ENCODE assay signal across 10 cellular contexts in genomic region chr1:40399984-40400704, GRCh38. TPM values are rescaled to one million over a fixed set of nuclear protein-coding genes. Genes with fewer than 3 reads are reported as not detected.
DNase-seq lines count a peak whose midpoint lies in the region; ATAC-seq lines count a peak whose summit lies in the region.
"Had no signal": no experiment of that assay in that cellular context is flagged by ENCODE, and none has a peak within 500 bp of the region (broad histone marks: within the 10 kb centered on the region; RNA-seq: fewer than 3 reads in every experiment).

No MANE protein-coding gene starts in this region.

- peak overlapping the region; percentile 58 for H3K4me3 Mint-ChIP-seq in activated CD4-positive, alpha-beta T cell treated with anti-CD3 and anti-CD28 coated beads, Interleukin-2, amount 10 ng/mL, durations not matched to agents 24 days and 14 days
- H3K4me3 Mint-ChIP-seq in activated T-helper 1 cell treated with anti-CD3 and anti-CD28 coated beads, Interleukin-12 subunit alpha, Interleukin-12 subunit beta, Interleukin-2, Interleukin-4 antibody, amounts not matched to agents 30 ng/mL and 10 ng/mL and 1 ng/mL, durations not matched to agents 14 hours and 24 hours and 36 hours, result peak overlapping the region; percentile 37
- H3K4me3 Mint-ChIP-seq in stimulated activated naive B cell treated with anti-CD40 and anti-IgM and Interleukin-4, amounts not matched to agents 10 μg/mL and 1 μg/mL and 100 μg/mL, for 72 hours, result peak overlapping the region; percentile 36 to 61

- no peaks in the 10 kb centered on the region for H3K27me3 Mint-ChIP-seq in activated CD4-positive, alpha-beta T cell treated with anti-CD3 and anti-CD28 coated beads, Interleukin-2, amount 10 ng/mL, durations not matched to agents 24 days and 14 days
- H3K27me3 Mint-ChIP-seq in activated T-helper 1 cell treated with anti-CD3 and anti-CD28 coated beads, Interleukin-12 subunit alpha, Interleukin-12 subunit beta, Interleukin-2, Interleukin-4 antibody, amounts not matched to agents 30 ng/mL and 10 ng/mL and 1 ng/mL, durations not matched to agents 14 hours and 24 hours and 36 hours (ENCODE audit: insufficient read depth), result no peaks in the 10 kb centered on the region
- H3K27me3 Mint-ChIP-seq in stimulated activated naive B cell treated with anti-CD40 and anti-IgM and Interleukin-4, amounts not matched to agents 10 μg/mL and 1 μg/mL and 100 μg/mL, for 72 hours, result no peaks in the 10 kb centered on the region

- H3K9me3 Mint-ChIP-seq in activated CD4-positive, alpha-beta T cell treated with anti-CD3 and anti-CD28 coated beads, Interleukin-2, amount 10 ng/mL, durations not matched to agents 24 days and 14 days, result peaks cover 4% of the 10 kb centered on the region
- no peaks in the 10 kb centered on the region for H3K9me3 Mint-ChIP-seq in activated T-helper 1 cell treated with anti-CD3 and anti-CD28 coated beads, Interleukin-12 subunit alpha, Interleukin-12 subunit beta, Interleukin-2, Interleukin-4 antibody, amounts not matched to agents 30 ng/mL and 10 ng/mL and 1 ng/mL, durations not matched to agents 14 hours and 24 hours and 36 hours
- no peaks in the 10 kb centered on the region for H3K9me3 Mint-ChIP-seq in stimulated activated naive B cell treated with anti-CD40 and anti-IgM and Interleukin-4, amounts not matched to agents 10 μg/mL and 1 μg/mL and 100 μg/mL, for 72 hours

- H3K4me1 Mint-ChIP-seq in activated CD4-positive, alpha-beta T cell treated with anti-CD3 and anti-CD28 coated beads, Interleukin-2, amount 10 ng/mL, durations not matched to agents 24 days and 14 days, result peaks cover 79% of the 10 kb centered on the region
- H3K4me1 Mint-ChIP-seq in activated T-helper 1 cell treated with anti-CD3 and anti-CD28 coated beads, Interleukin-12 subunit alpha, Interleukin-12 subunit beta, Interleukin-2, Interleukin-4 antibody, amounts not matched to agents 30 ng/mL and 10 ng/mL and 1 ng/mL, durations not matched to agents 14 hours and 24 hours and 36 hours (ENCODE audit: low read depth), result peaks cover 94% of the 10 kb centered on the region
- peaks cover 41 to 86% of the 10 kb centered on the region in 2 donors for H3K4me1 Mint-ChIP-seq in stimulated activated naive B cell treated with anti-CD40 and anti-IgM and Interleukin-4, amounts not matched to agents 10 μg/mL and 1 μg/mL and 100 μg/mL, for 72 hours

- DNase-seq in activated CD4-positive, alpha-beta T cell treated with anti-CD3 and anti-CD28 coated beads, Interleukin-2, amount 10 ng/mL, durations not matched to agents 24 days and 14 days, result no peak
- no peak for DNase-seq in activated CD4-positive, alpha-beta T cell treated with anti-CD3 and anti-CD28 coated beads for 48 hours
- no peak for DNase-seq in activated T-helper 1 cell treated with anti-CD3 and anti-CD28 coated beads, Interleukin-12 subunit alpha, Interleukin-12 subunit beta, Interleukin-2, Interleukin-4 antibody, amounts not matched to agents 30 ng/mL and 10 ng/mL and 1 ng/mL, durations not matched to agents 14 hours and 24 hours and 36 hours (ENCODE audit: low spot score)
- DNase-seq in stimulated activated naive B cell treated with anti-CD40 and anti-IgM and Interleukin-4, amounts not matched to agents 10 μg/mL and 1 μg/mL and 100 μg/mL, for 72 hours, result no peak
- DNase-seq in posterior vena cava (ENCODE audit: low spot score) (no peak), COLO668 (lab: John Stamatoyannopoulos, UW; ENCODE audit: unreplicated experiment) (no peak)
- DNase-seq: activated effector memory CD4-positive, alpha-beta T cell treated with anti-CD3 and anti-CD28 coated beads, Interleukin-2, amount 50 U/mL, for 16 hours had no signal

- ATAC-seq in HG02938 (IDR thresholded peaks at IDR 0.05; ENCODE audit: unreplicated experiment) (peak; percentile 63), HG02678 (IDR thresholded peaks at IDR 0.05; ENCODE audit: unreplicated experiment) (no peak)
- peak; percentile 80 to 83 for ATAC-seq in stimulated activated naive B cell treated with anti-CD40 and anti-IgM and Interleukin-4, amounts not matched to agents 10 μg/mL and 1 μg/mL and 100 μg/mL, for 72 hours (replicated peaks)
- ATAC-seq: gastroesophageal sphincter had no signal

- peaks cover 47% of the 10 kb centered on the region for H3K36me3 Mint-ChIP-seq in activated CD4-positive, alpha-beta T cell treated with anti-CD3 and anti-CD28 coated beads, Interleukin-2, amount 10 ng/mL, durations not matched to agents 24 days and 14 days (ENCODE audit: low read depth)
- H3K36me3 Mint-ChIP-seq in activated T-helper 1 cell treated with anti-CD3 and anti-CD28 coated beads, Interleukin-12 subunit alpha, Interleukin-12 subunit beta, Interleukin-2, Interleukin-4 antibody, amounts not matched to agents 30 ng/mL and 10 ng/mL and 1 ng/mL, durations not matched to agents 14 hours and 24 hours and 36 hours (ENCODE audit: low read depth), result peaks cover 36% of the 10 kb centered on the region
- H3K36me3 Mint-ChIP-seq in stimulated activated naive B cell treated with anti-CD40 and anti-IgM and Interleukin-4, amounts not matched to agents 10 μg/mL and 1 μg/mL and 100 μg/mL, for 72 hours, result peaks cover 19 to 28% of the 10 kb centered on the region in 2 donors

- intact Hi-C loops in activated CD4-positive, alpha-beta T cell treated with anti-CD3 and anti-CD28 coated beads, Interleukin-2, amount 10 ng/mL, durations not matched to agents 24 days and 14 days (cut with micrococcal nuclease), result loop anchor here (1.0 to 5.0 kb wide), 4 partner anchors 11 to 138 kb away; partner anchors contain the start of gene ZFP69B
- intact Hi-C loops in activated T-helper 1 cell treated with anti-CD3 and anti-CD28 coated beads, Interleukin-12 subunit alpha, Interleukin-12 subunit beta, Interleukin-2, Interleukin-4 antibody, amounts not matched to agents 30 ng/mL and 10 ng/mL and 1 ng/mL, durations not matched to agents 14 hours and 24 hours and 36 hours (cut with micrococcal nuclease), result loop anchor here (1.0 to 5.0 kb wide), 5 partner anchors 11 to 158 kb away; partner anchors contain the start of gene ZFP69B
- intact Hi-C loops in posterior vena cava (cut with DNase I), result loop anchor here in 1 of 2 donors (5.0 to 10.0 kb wide), 2 partner anchors 55 to 253 kb away; no protein-coding TSS in a partner anchor

- peak overlapping the region; percentile 86 for H3K27ac Mint-ChIP-seq in activated CD4-positive, alpha-beta T cell treated with anti-CD3 and anti-CD28 coated beads, Interleukin-2, amount 10 ng/mL, durations not matched to agents 24 days and 14 days
- peak overlapping the region; percentile 90 for H3K27ac Mint-ChIP-seq in activated T-helper 1 cell treated with anti-CD3 and anti-CD28 coated beads, Interleukin-12 subunit alpha, Interleukin-12 subunit beta, Interleukin-2, Interleukin-4 antibody, amounts not matched to agents 30 ng/mL and 10 ng/mL and 1 ng/mL, durations not matched to agents 14 hours and 24 hours and 36 hours
- H3K27ac Mint-ChIP-seq in stimulated activated naive B cell treated with anti-CD40 and anti-IgM and Interleukin-4, amounts not matched to agents 10 μg/mL and 1 μg/mL and 100 μg/mL, for 72 hours, result peak overlapping the region; percentile 4

RNA-seq across cellular contexts. Expression of gene SMAP2, which starts 26.6 kb away (rescaled TPM):
- 156 and 157 TPM in 2 replicates for total RNA-seq in activated CD4-positive, alpha-beta T cell treated with anti-CD3 and anti-CD28 coated beads, Interleukin-2, amount 10 ng/mL, durations not matched to agents 24 days and 14 days
- total RNA-seq in activated T-helper 1 cell treated with anti-CD3 and anti-CD28 coated beads, Interleukin-12 subunit alpha, Interleukin-12 subunit beta, Interleukin-2, Interleukin-4 antibody, amounts not matched to agents 30 ng/mL and 10 ng/mL and 1 ng/mL, durations not matched to agents 14 hours and 24 hours and 36 hours, result 196 and 201 TPM in 2 replicates
- total RNA-seq in posterior vena cava, result 10 to 100 TPM; 26.0 to 44.8 TPM

RNA-seq across cellular contexts. Expression of gene ZFP69B, which starts 50.1 kb away (rescaled TPM):
- 5.5 and 6.3 TPM in 2 replicates for total RNA-seq in activated CD4-positive, alpha-beta T cell treated with anti-CD3 and anti-CD28 coated beads, Interleukin-2, amount 10 ng/mL, durations not matched to agents 24 days and 14 days
- 5.1 and 5.8 TPM in 2 replicates for total RNA-seq in activated T-helper 1 cell treated with anti-CD3 and anti-CD28 coated beads, Interleukin-12 subunit alpha, Interleukin-12 subunit beta, Interleukin-2, Interleukin-4 antibody, amounts not matched to agents 30 ng/mL and 10 ng/mL and 1 ng/mL, durations not matched to agents 14 hours and 24 hours and 36 hours
- total RNA-seq in posterior vena cava, result 1 to 10 TPM; 1.6 to 2.6 TPM

Comparison
In these comparisons a context has a peak if more than half of its experiments do, and no peak if none do; other contexts are left out.
1. H3K27ac Mint-ChIP-seq: peak in every context shown above with its lines; median percentile 90 in activated T-helper 1 cell treated with anti-CD3 and anti-CD28 coated beads, Interleukin-12 subunit alpha, Interleukin-12 subunit beta, Interleukin-2, Interleukin-4 antibody, amounts not matched to agents 30 ng/mL and 10 ng/mL and 1 ng/mL, durations not matched to agents 14 hours and 24 hours and 36 hours; 86 in activated CD4-positive, alpha-beta T cell treated with anti-CD3 and anti-CD28 coated beads, Interleukin-2, amount 10 ng/mL, durations not matched to agents 24 days and 14 days; 4 in stimulated activated naive B cell treated with anti-CD40 and anti-IgM and Interleukin-4, amounts not matched to agents 10 μg/mL and 1 μg/mL and 100 μg/mL, for 72 hours.